In genomic region chr5:139660105-139660915, GRCh38 we compare ENCODE assay signal across 8 cellular contexts. TPM values are rescaled to one million over a fixed set of nuclear protein-coding genes. Genes with fewer than 3 reads are reported as not detected.
DNase-seq lines count a peak whose midpoint lies in the region; ATAC-seq and TF ChIP-seq lines count a peak whose summit lies in the region.

No MANE protein-coding gene starts in this region.

- no peak for TF ChIP-seq CTCF in endodermal cell (conservative IDR thresholded peaks at IDR 0.05)

- 64 to 82% methylated on average over 8 to 13 of the region's 14 CpGs for WGBS in endodermal cell (ENCODE audit: insufficient coverage in 1 of 2, insufficient read length in 1 of 2), 2 experiments

- ATAC-seq in GM21423 (IDR thresholded peaks at IDR 0.05; ENCODE audit: unreplicated experiment): no peak
- no peak for ATAC-seq in activated CD8-positive, alpha-beta memory T cell treated with anti-CD3 and anti-CD28 coated beads, Interleukin-2, amount 10 ng/mL, durations not matched to agents 7 days and 5 days

- H3K4me1 ChIP-seq in NT2/D1 (ENCODE audit: insufficient read depth, insufficient read length) (peaks cover 34% of the 10 kb centered on the region), endodermal cell (ENCODE audit: control insufficient read depth, insufficient read depth, low read length) (peaks cover 25% of the 10 kb centered on the region)

- no peak overlapping the region for H3K4me3 Mint-ChIP-seq in endodermal cell
- no peak overlapping the region for H3K4me3 Mint-ChIP-seq in activated CD8-positive, alpha-beta memory T cell treated with anti-CD3 and anti-CD28 coated beads, Interleukin-2, amount 10 ng/mL, durations not matched to agents 7 days and 5 days

- H3K27me3 Mint-ChIP-seq in endodermal cell (ENCODE audit: insufficient read depth): no peaks in the 10 kb centered on the region
- H3K27me3 Mint-ChIP-seq in activated CD8-positive, alpha-beta memory T cell treated with anti-CD3 and anti-CD28 coated beads, Interleukin-2, amount 10 ng/mL, durations not matched to agents 7 days and 5 days: no peaks in the 10 kb centered on the region

- H3K4me3 ChIP-seq in NT2/D1 (ENCODE audit: insufficient read length, low read depth) (no peak overlapping the region), endodermal cell (ENCODE audit: low read length) (no peak overlapping the region)

- peak; percentile 62 for DNase-seq in DMS53 treated with DMSO at 0.1 percent for 48 hours (lab: John Stamatoyannopoulos, UW; ENCODE audit: unreplicated experiment)
- no peak for DNase-seq in NT2/D1 (ENCODE audit: low read depth, low spot score)
- no peak for DNase-seq in endodermal cell
- peak; percentile 97 for DNase-seq in myocyte (ENCODE audit: low read depth)
- DNase-seq in OCI-M2 (lab: John Stamatoyannopoulos, UW; ENCODE audit: unreplicated experiment): no peak
- DNase-seq in activated CD8-positive, alpha-beta memory T cell treated with anti-CD3 and anti-CD28 coated beads, Interleukin-2, amount 10 ng/mL, durations not matched to agents 7 days and 5 days: no peak
- no peak for DNase-seq in RPMI8226

- peak overlapping the region; percentile 74 for H3K27ac Mint-ChIP-seq in endodermal cell
- H3K27ac Mint-ChIP-seq in activated CD8-positive, alpha-beta memory T cell treated with anti-CD3 and anti-CD28 coated beads, Interleukin-2, amount 10 ng/mL, durations not matched to agents 7 days and 5 days: no peak overlapping the region

- H3K4me1 Mint-ChIP-seq in endodermal cell: peaks cover 34% of the 10 kb centered on the region
- peaks cover 15% of the 10 kb centered on the region for H3K4me1 Mint-ChIP-seq in activated CD8-positive, alpha-beta memory T cell treated with anti-CD3 and anti-CD28 coated beads, Interleukin-2, amount 10 ng/mL, durations not matched to agents 7 days and 5 days

- peaks cover 4% of the 10 kb centered on the region for H3K36me3 Mint-ChIP-seq in endodermal cell (ENCODE audit: low read depth)
- H3K36me3 Mint-ChIP-seq in activated CD8-positive, alpha-beta memory T cell treated with anti-CD3 and anti-CD28 coated beads, Interleukin-2, amount 10 ng/mL, durations not matched to agents 7 days and 5 days: no peaks in the 10 kb centered on the region

- no peaks in the 10 kb centered on the region for H3K27me3 ChIP-seq in NT2/D1 (ENCODE audit: insufficient read depth, insufficient read length)
- no peaks in the 10 kb centered on the region for H3K27me3 ChIP-seq in endodermal cell (ENCODE audit: control insufficient read depth, insufficient read depth, low read length, poor library complexity, severe bottlenecking)

- H3K9me3 ChIP-seq in NT2/D1 (ENCODE audit: insufficient read depth, low read length) (no peaks in the 10 kb centered on the region), endodermal cell (ENCODE audit: control insufficient read depth, low read length) (no peaks in the 10 kb centered on the region)

- CTCF ChIA-PET in activated CD8-positive, alpha-beta memory T cell treated with anti-CD3 and anti-CD28 coated beads, Interleukin-2, amount 10 ng/mL, durations not matched to agents 7 days and 5 days (lab: Charles Lee): interaction anchor here (1.0 to 2.1 kb wide), 3 partner anchors 10 to 105 kb away, joined by 3 to 5 read pairs (median 5); no protein-coding TSS in a partner anchor

- H3K27ac ChIP-seq in endodermal cell (ENCODE audit: low read depth, low read length): peak overlapping the region; percentile 66

- H3K9ac ChIP-seq in NT2/D1 (ENCODE audit: insufficient read length, low read depth) (peak overlapping the region; percentile 21), endodermal cell (ENCODE audit: extremely low read depth, low read length, poor library complexity, severe bottlenecking) (no peak overlapping the region)

- H3K36me3 ChIP-seq in NT2/D1 (ENCODE audit: insufficient read depth, insufficient read length, low read length) (peaks cover 44% of the 10 kb centered on the region), endodermal cell (ENCODE audit: control insufficient read depth, insufficient read depth, low read length) (no peaks in the 10 kb centered on the region)

- H3K9me3 Mint-ChIP-seq in endodermal cell: no peaks in the 10 kb centered on the region
- H3K9me3 Mint-ChIP-seq in activated CD8-positive, alpha-beta memory T cell treated with anti-CD3 and anti-CD28 coated beads, Interleukin-2, amount 10 ng/mL, durations not matched to agents 7 days and 5 days (ENCODE audit: low read depth): no peaks in the 10 kb centered on the region

RNA-seq across cellular contexts. Expression of gene CXXC5, which starts 12.2 kb away (rescaled TPM):
- total RNA-seq in endodermal cell: 10 to 100 TPM; 50.5 to 67.9 TPM
- 107 TPM for polyA plus RNA-seq in endodermal cell (2013, experiment 1 of 2)
- 113 TPM for polyA plus RNA-seq in endodermal cell (2013, experiment 2 of 2)
- 246 and 253 TPM in 2 replicates for total RNA-seq in myocyte
- 186 TPM for polyA plus RNA-seq in myocyte (2012)
- total RNA-seq in activated CD8-positive, alpha-beta memory T cell treated with anti-CD3 and anti-CD28 coated beads, Interleukin-2, amount 10 ng/mL, durations not matched to agents 7 days and 5 days: 1 to 10 TPM; 1.8 to 4.1 TPM

Comparison
In these comparisons a context has a peak if more than half of its experiments do, and no peak if none do; other contexts are left out.
1. DNase-seq: peak in DMS53 treated with DMSO at 0.1 percent for 48 hours (single experiment) and myocyte (single experiment); none in NT2/D1 (single experiment), endodermal cell (single experiment), OCI-M2 (single experiment), activated CD8-positive, alpha-beta memory T cell treated with anti-CD3 and anti-CD28 coated beads, Interleukin-2, amount 10 ng/mL, durations not matched to agents 7 days and 5 days (single experiment) and RPMI8226 (single experiment).
2. RNA of gene CXXC5, which starts 12.2 kb away (total RNA-seq): 246 to 253 TPM in myocyte and 50.5 to 67.9 TPM in endodermal cell; 1.8 to 4.1 TPM in activated CD8-positive, alpha-beta memory T cell treated with anti-CD3 and anti-CD28 coated beads, Interleukin-2, amount 10 ng/mL, durations not matched to agents 7 days and 5 days; every median in the first group is over 10 times any median in the second.